15 cellular contexts compared by ENCODE assay signal in genomic region chr15:80825361-80826030, GRCh38.
DNase-seq lines count a peak whose midpoint lies in the region; ATAC-seq and TF ChIP-seq lines count a peak whose summit lies in the region.
"Had no signal": no experiment of that assay in that cellular context is flagged by ENCODE, and none has a peak within 500 bp of the region (broad histone marks: within the 10 kb centered on the region; RNA-seq: fewer than 3 reads in every experiment).

No MANE protein-coding gene starts in this region.

- peak overlapping the region; percentile 38 for H2AFZ ChIP-seq in parathyroid adenoma

- H3K27me3 ChIP-seq in parathyroid adenoma (ENCODE audit: control insufficient read depth, insufficient read depth, low read length) = no peaks in the 10 kb centered on the region

- no peak overlapping the region for H3K4me3 ChIP-seq in parathyroid adenoma (ENCODE audit: low read depth, low read length)

- no peak overlapping the region for H3K9ac ChIP-seq in parathyroid adenoma

- H3K79me2 ChIP-seq in parathyroid adenoma = no peaks in the 10 kb centered on the region

- H3K4me2 ChIP-seq in parathyroid adenoma (ENCODE audit: low read length) = no peak overlapping the region

- peaks cover 5% of the 10 kb centered on the region for H3K4me1 ChIP-seq in parathyroid adenoma
- H3K4me1 ChIP-seq: Caco-2 had no signal

- H3K9me3 ChIP-seq in parathyroid adenoma (ENCODE audit: control insufficient read depth, low read length) = no peaks in the 10 kb centered on the region
- H3K9me3 ChIP-seq: Caco-2 had no signal

- H3K36me3 ChIP-seq in parathyroid adenoma (ENCODE audit: control insufficient read depth, insufficient read depth, low read length) = no peaks in the 10 kb centered on the region

- ATAC-seq in GM21786 (IDR thresholded peaks at IDR 0.05; ENCODE audit: unreplicated experiment) (no peak), GM21367 (IDR thresholded peaks at IDR 0.05; ENCODE audit: unreplicated experiment) (no peak)
- ATAC-seq: activated CD4-positive, CD25-positive, alpha-beta regulatory T cell treated with anti-CD3 and anti-CD28 coated beads, Interleukin-2, amount 50 U/mL, for 24 hours; left lobe of liver; stimulated activated naive CD8-positive, alpha-beta T cell treated with anti-CD3 and anti-CD28 coated beads, Interleukin-15, amount 100 ng/mL, for 72 hours had no signal

- peak overlapping the region; percentile 29 for H3K27ac ChIP-seq in parathyroid adenoma

- DNase-seq in COR-L47 (lab: John Stamatoyannopoulos, UW) (peak; percentile 20), NCI-H146 treated with DMSO at 0.1 percent for 48 hours (lab: John Stamatoyannopoulos, UW; ENCODE audit: unreplicated experiment) (peak; percentile 80), cerebellar nuclear complex (lab: John Stamatoyannopoulos, UW) (peak; percentile 8 to 21), NK-92 (lab: John Stamatoyannopoulos, UW; ENCODE audit: unreplicated experiment) (no peak)
- DNase-seq: activated CD8-positive, alpha-beta memory T cell treated with anti-CD3 and anti-CD28 coated beads, Interleukin-2, amount 50 U/mL, for 48 hours; MM.1S; NCI-H226; small intestine; stimulated activated naive CD8-positive, alpha-beta T cell treated with anti-CD3 and anti-CD28 coated beads, Interleukin-15, amount 100 ng/mL, for 72 hours had no signal

- TF ChIP-seq CTCF in parathyroid adenoma (IDR thresholded peaks at IDR 0.05) = no peak
